1 cellular context compared by ENCODE assay signal in genomic region chr6:33317668-33318425, GRCh38.
A peak's percentile ranks its signal among the peaks of the same experiment; 100 is the strongest.
TF ChIP-seq lines count a peak whose summit lies in the region.

Gene ZBTB22 (minus strand): TSS chr6:33317744. CDS start chr6:33316916, 828 bp downstream.

TF ChIP-seq in HepG2, 621 proteins besides CTCF, POLR2A, EP300 and RAD21 (continued from another document and continues in another):
- no peak for TF ChIP-seq ZNF414 (CRISPR knock-in tag; IDR thresholded peaks at IDR 0.05)
- TF ChIP-seq ZNF713 (CRISPR knock-in tag; IDR thresholded peaks at IDR 0.05) = no peak
- no peak for TF ChIP-seq MEIS1 (CRISPR knock-in tag; IDR thresholded peaks at IDR 0.05; ENCODE audit: borderline replicate concordance)
- 0 out of 2 replicates have a peak, but pooled peaks have one; percentile 27 for TF ChIP-seq NBN (conservative IDR thresholded peaks at IDR 0.05)
- peak; percentile 43; the same call in 1 of the 2 replicates for TF ChIP-seq ARNT2 (CRISPR knock-in tag; IDR thresholded peaks at IDR 0.05; ENCODE audit: low read depth)
- no peak for TF ChIP-seq ZNF614 (CRISPR knock-in tag; IDR thresholded peaks at IDR 0.05; ENCODE audit: borderline replicate concordance)
- TF ChIP-seq MBD4 (IDR thresholded peaks at IDR 0.05; ENCODE audit: borderline replicate concordance, low read length) = no peak
- no peak for TF ChIP-seq E2F5 (CRISPR knock-in tag; conservative IDR thresholded peaks at IDR 0.05)
- TF ChIP-seq ZNF10 (CRISPR knock-in tag; IDR thresholded peaks at IDR 0.05; ENCODE audit: borderline replicate concordance, low read depth) = no peak
- TF ChIP-seq ATF4 (CRISPR knock-in tag; IDR thresholded peaks at IDR 0.05) = no peak
- no peak for TF ChIP-seq PRPF4 (IDR thresholded peaks at IDR 0.05; ENCODE audit: low read depth, low read length, poor library complexity, severe bottlenecking)
- no peak for TF ChIP-seq ZNF235 (CRISPR knock-in tag; IDR thresholded peaks at IDR 0.05; ENCODE audit: borderline replicate concordance)
- TF ChIP-seq TGIF2 (CRISPR knock-in tag; IDR thresholded peaks at IDR 0.05) = peak; percentile 58
- TF ChIP-seq ZNF597 (CRISPR knock-in tag; IDR thresholded peaks at IDR 0.05) = no peak
- no peak for TF ChIP-seq ZNF296 (CRISPR knock-in tag; conservative IDR thresholded peaks at IDR 0.05)
- no peak for TF ChIP-seq SOX13 (IDR thresholded peaks at IDR 0.05)
- TF ChIP-seq SOX13 (CRISPR knock-in tag; conservative IDR thresholded peaks at IDR 0.05 in 1 of 2, IDR thresholded peaks at IDR 0.05 in 1 of 2) = 0 out of 4 replicates have a peak, but pooled peaks of 1 of the 2 experiments have one; percentile 11
- TF ChIP-seq POLR2G (IDR thresholded peaks at IDR 0.05; ENCODE audit: low read depth, low read length) = peak; percentile 85
- TF ChIP-seq ZNF839 (CRISPR knock-in tag; IDR thresholded peaks at IDR 0.05; ENCODE audit: borderline replicate concordance) = no peak
- no peak; the same call in 1 of the 2 replicates for TF ChIP-seq ZNF740 (CRISPR knock-in tag; IDR thresholded peaks at IDR 0.05)
- TF ChIP-seq ZNF773 (CRISPR knock-in tag; IDR thresholded peaks at IDR 0.05; ENCODE audit: borderline replicate concordance) = no peak
- TF ChIP-seq KDM4B (CRISPR knock-in tag; IDR thresholded peaks at IDR 0.05) = peak; percentile 64; the same call in 1 of the 2 replicates
- no peak for TF ChIP-seq MAF1 (CRISPR knock-in tag; IDR thresholded peaks at IDR 0.05; ENCODE audit: borderline replicate concordance)
- 0 out of 2 replicates have a peak, but pooled peaks have one; percentile 29 for TF ChIP-seq GMEB1 (CRISPR knock-in tag; IDR thresholded peaks at IDR 0.05; ENCODE audit: borderline replicate concordance)
- no peak for TF ChIP-seq REL (CRISPR knock-in tag; conservative IDR thresholded peaks at IDR 0.05)
- no peak for TF ChIP-seq CERS6 (CRISPR knock-in tag; IDR thresholded peaks at IDR 0.05)
- peak; percentile 53 for TF ChIP-seq ZGPAT (CRISPR knock-in tag; IDR thresholded peaks at IDR 0.05)
- no peak for TF ChIP-seq ZNF282 (IDR thresholded peaks at IDR 0.05; ENCODE audit: partially characterized antibody)
- TF ChIP-seq AHDC1 (CRISPR knock-in tag; IDR thresholded peaks at IDR 0.05; ENCODE audit: borderline replicate concordance) = no peak
- no peak; the same call in 1 of the 2 replicates for TF ChIP-seq ATF6 (CRISPR knock-in tag; conservative IDR thresholded peaks at IDR 0.05)
- no peak for TF ChIP-seq SRSF4 (IDR thresholded peaks at IDR 0.05; ENCODE audit: low read depth, low read length, poor library complexity, severe bottlenecking)
- no peak for TF ChIP-seq ZNF704 (CRISPR knock-in tag; IDR thresholded peaks at IDR 0.05; ENCODE audit: borderline replicate concordance)
- 0 out of 2 replicates have a peak, but pooled peaks have one; percentile 32 for TF ChIP-seq TFE3 (CRISPR knock-in tag; IDR thresholded peaks at IDR 0.05)
- TF ChIP-seq FOXA3 (CRISPR knock-in tag; IDR thresholded peaks at IDR 0.05) = no peak
- TF ChIP-seq DNMT3B (CRISPR knock-in tag; conservative IDR thresholded peaks at IDR 0.05) = no peak; the same call in 1 of the 2 replicates
- 0 out of 2 replicates have a peak, but pooled peaks have one; percentile 36 for TF ChIP-seq TARDBP (CRISPR knock-in tag; IDR thresholded peaks at IDR 0.05)
- no peak for TF ChIP-seq PCBP1 (IDR thresholded peaks at IDR 0.05; ENCODE audit: borderline replicate concordance, low read depth, low read length)
